29 cellular contexts compared by ENCODE assay signal in genomic region chr9:114210691-114211276, GRCh38. TPM values are rescaled to one million over a fixed set of nuclear protein-coding genes. Genes with fewer than 3 reads are reported as not detected.
"Had no signal": no experiment of that assay in that cellular context is flagged by ENCODE, and none has a peak within 500 bp of the region (broad histone marks: within the 10 kb centered on the region; RNA-seq: fewer than 3 reads in every experiment).

No MANE protein-coding gene starts in this region.

- H3K9me3 ChIP-seq: SJSA1, SK-N-SH had no signal

- DNase-seq: activated CD4-positive, alpha-beta T cell treated with anti-CD3 and anti-CD28 coated beads, Interleukin-2, amount 10 ng/mL, durations not matched to agents 24 days and 14 days; activated CD4-positive, alpha-beta T cell treated with anti-CD3 and anti-CD28 coated beads, Interleukin-2, amount 50 U/mL, for 4 hours; activated CD8-positive, alpha-beta T cell treated with anti-CD3 and anti-CD28 coated beads for 36 hours; activated gamma-delta T cell; activated naive CD4-positive, alpha-beta T cell treated with Interleukin-2 at 50 U/mL for 16 hours; activated T-cell treated with anti-CD3 and anti-CD28 coated beads, Interleukin-2, amount 50 U/mL, for 1 hour; activated T-cell treated with anti-CD3 and anti-CD28 coated beads, Interleukin-2, amount 50 U/mL, for 72 hours; amniotic stem cell; aorta; brain microvascular endothelial cell; Karpas-422; KBM-7; NCI-H1105; NCI-H1417 treated with DMSO at 0.1 percent for 48 hours; NCI-H1694; NCI-H1930; NCI-H2081 treated with DMSO at 0.1 percent for 48 hours; NCI-H345; NCI-H524 treated with DMSO at 0.1 percent for 48 hours; SHP77 treated with DMSO at 0.1 percent for 48 hours; SK-N-SH had no signal

- H3K4me3 ChIP-seq: SJSA1 had no signal

- H3K4me1 Mint-ChIP-seq: activated CD4-positive, alpha-beta T cell treated with anti-CD3 and anti-CD28 coated beads, Interleukin-2, amount 10 ng/mL, durations not matched to agents 24 days and 14 days; IgD-negative memory B cell had no signal

- H3K27me3 Mint-ChIP-seq: activated CD4-positive, alpha-beta T cell treated with anti-CD3 and anti-CD28 coated beads, Interleukin-2, amount 10 ng/mL, durations not matched to agents 24 days and 14 days; activated CD8-positive, alpha-beta T cell treated with anti-CD3 and anti-CD28 coated beads for 36 hours had no signal

- H3K4me2 ChIP-seq: SK-N-SH had no signal

- H3K27ac Mint-ChIP-seq: activated CD4-positive, alpha-beta T cell treated with anti-CD3 and anti-CD28 coated beads, Interleukin-2, amount 10 ng/mL, durations not matched to agents 24 days and 14 days; activated CD8-positive, alpha-beta T cell treated with anti-CD3 and anti-CD28 coated beads for 36 hours; activated naive CD4-positive, alpha-beta T cell treated with anti-CD3 and anti-CD28 coated beads, Interleukin-2, amount 50 U/mL, for 72 hours; activated T-cell treated with anti-CD3 and anti-CD28 coated beads, Interleukin-2, amount 50 U/mL, for 72 hours; activated T-helper 2 cell treated with anti-CD3 and anti-CD28 coated beads, Interferon-gamma antibody, Interleukin-2, Interleukin-4, amounts not matched to agents 10 μg/mL and 5 μg/mL and 100 μg/mL, durations not matched to agents 14 hours and 24 hours and 36 hours; IgD-negative memory B cell; T-helper 1 cell treated with Interleukin-12 subunit alpha and Interleukin-12 subunit beta and Interleukin-4 antibody, amounts not matched to agents 30 μg/mL and 1 μg/mL, for 36 hours; T-helper 2 cell treated with Interferon-gamma antibody and Interleukin-4, amounts not matched to agents 5 μg/mL and 100 μg/mL, for 36 hours had no signal

- H3K9ac ChIP-seq: SK-N-SH had no signal

- FAIRE-seq: TTC549 had no signal

- H3K27me3 ChIP-seq: brain microvascular endothelial cell, SJSA1 had no signal

- ATAC-seq: activated CD8-positive, alpha-beta T cell treated with anti-CD3 and anti-CD28 coated beads for 36 hours; activated naive CD4-positive, alpha-beta T cell treated with anti-CD3 and anti-CD28 coated beads, Interleukin-2, amount 50 U/mL, for 72 hours; activated T-cell treated with anti-CD3 and anti-CD28 coated beads, Interleukin-2, amount 50 U/mL, for 72 hours; Panc1 had no signal

- H3K4me3 Mint-ChIP-seq: activated CD4-positive, alpha-beta T cell treated with anti-CD3 and anti-CD28 coated beads, Interleukin-2, amount 10 ng/mL, durations not matched to agents 24 days and 14 days; activated CD8-positive, alpha-beta T cell treated with anti-CD3 and anti-CD28 coated beads for 36 hours; activated T-cell treated with anti-CD3 and anti-CD28 coated beads, Interleukin-2, amount 50 U/mL, for 72 hours; IgD-negative memory B cell; T-helper 1 cell treated with Interleukin-12 subunit alpha and Interleukin-12 subunit beta and Interleukin-4 antibody, amounts not matched to agents 30 μg/mL and 1 μg/mL, for 36 hours; T-helper 2 cell treated with Interferon-gamma antibody and Interleukin-4, amounts not matched to agents 5 μg/mL and 100 μg/mL, for 36 hours had no signal

- H3K36me3 Mint-ChIP-seq: activated naive CD4-positive, alpha-beta T cell treated with anti-CD3 and anti-CD28 coated beads, Interleukin-2, amount 50 U/mL, for 72 hours; IgD-negative memory B cell had no signal

- H3K27ac ChIP-seq: brain microvascular endothelial cell, SJSA1 had no signal

- H3K9me3 Mint-ChIP-seq: activated CD4-positive, alpha-beta T cell treated with anti-CD3 and anti-CD28 coated beads, Interleukin-2, amount 10 ng/mL, durations not matched to agents 24 days and 14 days; activated CD8-positive, alpha-beta T cell treated with anti-CD3 and anti-CD28 coated beads for 36 hours; activated naive CD4-positive, alpha-beta T cell treated with anti-CD3 and anti-CD28 coated beads, Interleukin-2, amount 50 U/mL, for 72 hours; activated T-cell treated with anti-CD3 and anti-CD28 coated beads, Interleukin-2, amount 50 U/mL, for 72 hours; activated T-helper 2 cell treated with anti-CD3 and anti-CD28 coated beads, Interferon-gamma antibody, Interleukin-2, Interleukin-4, amounts not matched to agents 10 μg/mL and 5 μg/mL and 100 μg/mL, durations not matched to agents 14 hours and 24 hours and 36 hours; IgD-negative memory B cell; T-helper 1 cell treated with Interleukin-12 subunit alpha and Interleukin-12 subunit beta and Interleukin-4 antibody, amounts not matched to agents 30 μg/mL and 1 μg/mL, for 36 hours; T-helper 2 cell treated with Interferon-gamma antibody and Interleukin-4, amounts not matched to agents 5 μg/mL and 100 μg/mL, for 36 hours had no signal

RNA-seq across cellular contexts. Expression of gene COL27A1, which starts 55.4 kb away (rescaled TPM):
- polyA plus RNA-seq: IgD-negative memory B cell had no signal
